ENCODE assay signal across 1 cellular context in the genomic region with DNA sequence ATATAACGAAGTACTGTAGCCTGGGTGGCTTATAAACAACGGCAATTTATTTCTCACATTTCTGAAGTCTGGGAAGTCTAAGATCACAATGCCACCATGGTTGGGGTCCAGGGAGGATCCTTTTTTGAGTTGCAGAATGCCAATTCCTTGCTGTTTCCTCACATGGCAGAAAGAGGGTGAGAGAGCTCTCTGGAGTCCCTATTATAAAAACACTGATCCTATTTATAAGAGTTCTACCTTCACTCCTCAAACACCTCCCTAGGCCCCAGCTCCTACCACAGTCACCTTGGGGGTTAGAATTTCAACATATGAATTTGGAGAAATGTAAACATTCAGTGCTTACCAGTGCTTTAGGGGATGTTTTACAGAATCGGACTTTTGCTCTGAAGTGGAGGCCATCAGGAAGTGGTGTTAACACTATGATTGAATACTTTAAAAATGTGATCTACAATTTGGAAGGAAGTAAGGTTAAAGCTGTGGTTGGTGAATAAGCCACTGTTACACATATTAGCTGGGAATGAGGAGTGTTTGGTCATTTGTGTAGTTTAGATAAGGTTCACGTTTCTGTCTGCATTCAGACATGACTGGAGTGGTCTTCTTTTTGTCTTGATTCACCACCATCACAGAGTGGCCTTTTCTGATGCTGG.
TF ChIP-seq lines count a peak whose summit lies in the region.

No MANE protein-coding gene starts in this region.

TF ChIP-seq in HepG2, 621 proteins besides CTCF, POLR2A, EP300 and RAD21 (continued from another document and continues in another):
- TF ChIP-seq, protein P1, sequence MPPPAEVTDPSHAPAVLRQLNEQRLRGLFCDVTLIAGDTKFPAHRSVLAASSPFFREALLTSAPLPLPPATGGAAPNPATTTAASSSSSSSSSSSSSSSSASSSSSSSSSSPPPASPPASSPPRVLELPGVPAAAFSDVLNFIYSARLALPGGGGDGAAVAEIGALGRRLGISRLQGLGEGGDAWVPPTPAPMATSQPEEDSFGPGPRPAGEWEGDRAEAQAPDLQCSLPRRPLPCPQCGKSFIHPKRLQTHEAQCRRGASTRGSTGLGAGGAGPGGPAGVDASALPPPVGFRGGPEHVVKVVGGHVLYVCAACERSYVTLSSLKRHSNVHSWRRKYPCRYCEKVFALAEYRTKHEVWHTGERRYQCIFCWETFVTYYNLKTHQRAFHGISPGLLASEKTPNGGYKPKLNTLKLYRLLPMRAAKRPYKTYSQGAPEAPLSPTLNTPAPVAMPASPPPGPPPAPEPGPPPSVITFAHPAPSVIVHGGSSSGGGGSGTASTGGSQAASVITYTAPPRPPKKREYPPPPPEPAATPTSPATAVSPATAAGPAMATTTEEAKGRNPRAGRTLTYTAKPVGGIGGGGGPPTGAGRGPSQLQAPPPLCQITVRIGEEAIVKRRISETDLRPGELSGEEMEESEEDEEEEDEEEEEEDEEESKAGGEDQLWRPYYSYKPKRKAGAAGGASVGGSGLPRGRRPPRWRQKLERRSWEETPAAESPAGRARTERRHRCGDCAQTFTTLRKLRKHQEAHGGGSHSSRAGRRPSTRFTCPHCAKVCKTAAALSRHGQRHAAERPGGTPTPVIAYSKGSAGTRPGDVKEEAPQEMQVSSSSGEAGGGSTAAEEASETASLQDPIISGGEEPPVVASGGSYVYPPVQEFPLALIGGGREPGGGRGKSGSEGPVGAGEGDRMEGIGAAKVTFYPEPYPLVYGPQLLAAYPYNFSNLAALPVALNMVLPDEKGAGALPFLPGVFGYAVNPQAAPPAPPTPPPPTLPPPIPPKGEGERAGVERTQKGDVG (CRISPR knock-in tag; IDR thresholded peaks at IDR 0.05; ENCODE audit: borderline replicate concordance) = no peak
- TF ChIP-seq ZFP37 (CRISPR knock-in tag; IDR thresholded peaks at IDR 0.05; ENCODE audit: borderline replicate concordance) = 0 out of 2 replicates have a peak, but pooled peaks have one; percentile 68
- peak; percentile 87; the same call in 1 of the 2 replicates for TF ChIP-seq ZNF557 (CRISPR knock-in tag; IDR thresholded peaks at IDR 0.05)
- 0 out of 2 replicates have a peak, but pooled peaks have one; percentile 34 for TF ChIP-seq NCOA1 (CRISPR knock-in tag; IDR thresholded peaks at IDR 0.05)
- no peak for TF ChIP-seq ZC3H4 (CRISPR knock-in tag; IDR thresholded peaks at IDR 0.05; ENCODE audit: borderline replicate concordance)
- peak; percentile 83; the same call in 1 of the 2 replicates for TF ChIP-seq HMG20B (CRISPR knock-in tag; conservative IDR thresholded peaks at IDR 0.05)
- peak; percentile 84; the same call in 1 of the 2 replicates for TF ChIP-seq RCOR2 (CRISPR knock-in tag; IDR thresholded peaks at IDR 0.05)
- TF ChIP-seq NRL (CRISPR knock-in tag; IDR thresholded peaks at IDR 0.05; ENCODE audit: borderline replicate concordance) = no peak
- TF ChIP-seq, protein P2, sequence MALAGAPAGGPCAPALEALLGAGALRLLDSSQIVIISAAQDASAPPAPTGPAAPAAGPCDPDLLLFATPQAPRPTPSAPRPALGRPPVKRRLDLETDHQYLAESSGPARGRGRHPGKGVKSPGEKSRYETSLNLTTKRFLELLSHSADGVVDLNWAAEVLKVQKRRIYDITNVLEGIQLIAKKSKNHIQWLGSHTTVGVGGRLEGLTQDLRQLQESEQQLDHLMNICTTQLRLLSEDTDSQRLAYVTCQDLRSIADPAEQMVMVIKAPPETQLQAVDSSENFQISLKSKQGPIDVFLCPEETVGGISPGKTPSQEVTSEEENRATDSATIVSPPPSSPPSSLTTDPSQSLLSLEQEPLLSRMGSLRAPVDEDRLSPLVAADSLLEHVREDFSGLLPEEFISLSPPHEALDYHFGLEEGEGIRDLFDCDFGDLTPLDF (CRISPR knock-in tag; IDR thresholded peaks at IDR 0.05) = 0 out of 2 replicates have a peak, but pooled peaks have one; percentile 37
- TF ChIP-seq ZNF430 (CRISPR knock-in tag; IDR thresholded peaks at IDR 0.05) = 0 out of 2 replicates have a peak, but pooled peaks have one; percentile 4
- TF ChIP-seq KMT2A (CRISPR knock-in tag; IDR thresholded peaks at IDR 0.05) = 0 out of 2 replicates have a peak, but pooled peaks have one; percentile 20
- TF ChIP-seq NKX3-1 (CRISPR knock-in tag; IDR thresholded peaks at IDR 0.05) = peak; percentile 94
- TF ChIP-seq, protein P3, sequence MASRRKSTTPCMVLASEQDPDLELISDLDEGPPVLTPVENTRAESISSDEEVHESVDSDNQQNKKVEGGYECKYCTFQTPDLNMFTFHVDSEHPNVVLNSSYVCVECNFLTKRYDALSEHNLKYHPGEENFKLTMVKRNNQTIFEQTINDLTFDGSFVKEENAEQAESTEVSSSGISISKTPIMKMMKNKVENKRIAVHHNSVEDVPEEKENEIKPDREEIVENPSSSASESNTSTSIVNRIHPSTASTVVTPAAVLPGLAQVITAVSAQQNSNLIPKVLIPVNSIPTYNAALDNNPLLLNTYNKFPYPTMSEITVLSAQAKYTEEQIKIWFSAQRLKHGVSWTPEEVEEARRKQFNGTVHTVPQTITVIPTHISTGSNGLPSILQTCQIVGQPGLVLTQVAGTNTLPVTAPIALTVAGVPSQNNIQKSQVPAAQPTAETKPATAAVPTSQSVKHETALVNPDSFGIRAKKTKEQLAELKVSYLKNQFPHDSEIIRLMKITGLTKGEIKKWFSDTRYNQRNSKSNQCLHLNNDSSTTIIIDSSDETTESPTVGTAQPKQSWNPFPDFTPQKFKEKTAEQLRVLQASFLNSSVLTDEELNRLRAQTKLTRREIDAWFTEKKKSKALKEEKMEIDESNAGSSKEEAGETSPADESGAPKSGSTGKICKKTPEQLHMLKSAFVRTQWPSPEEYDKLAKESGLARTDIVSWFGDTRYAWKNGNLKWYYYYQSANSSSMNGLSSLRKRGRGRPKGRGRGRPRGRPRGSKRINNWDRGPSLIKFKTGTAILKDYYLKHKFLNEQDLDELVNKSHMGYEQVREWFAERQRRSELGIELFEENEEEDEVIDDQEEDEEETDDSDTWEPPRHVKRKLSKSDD (CRISPR knock-in tag; IDR thresholded peaks at IDR 0.05; ENCODE audit: low read depth) = peak; percentile 34; the same call in 1 of the 2 replicates
- no peak for TF ChIP-seq ZNF446 (CRISPR knock-in tag; IDR thresholded peaks at IDR 0.05)
- TF ChIP-seq SOX5 (CRISPR knock-in tag; IDR thresholded peaks at IDR 0.05; ENCODE audit: borderline replicate concordance) = peak; percentile 80; the same call in 1 of the 2 replicates
- TF ChIP-seq MED13 (CRISPR knock-in tag; IDR thresholded peaks at IDR 0.05) = peak; percentile 80
- TF ChIP-seq TBP (CRISPR knock-in tag; IDR thresholded peaks at IDR 0.05) = 0 out of 2 replicates have a peak, but pooled peaks have one; percentile 52
- TF ChIP-seq ZNF253 (CRISPR knock-in tag; IDR thresholded peaks at IDR 0.05; ENCODE audit: borderline replicate concordance) = no peak
- peak; percentile 64; the same call in 1 of the 2 replicates for TF ChIP-seq SSRP1 (CRISPR knock-in tag; IDR thresholded peaks at IDR 0.05)
- TF ChIP-seq HDAC1 (CRISPR knock-in tag; IDR thresholded peaks at IDR 0.05) = 0 out of 2 replicates have a peak, but pooled peaks have one; percentile 38
- peak; percentile 30; the same call in 1 of the 2 replicates for TF ChIP-seq ZNF652 (CRISPR knock-in tag; IDR thresholded peaks at IDR 0.05; ENCODE audit: borderline replicate concordance, low read depth)
- TF ChIP-seq, protein P4, sequence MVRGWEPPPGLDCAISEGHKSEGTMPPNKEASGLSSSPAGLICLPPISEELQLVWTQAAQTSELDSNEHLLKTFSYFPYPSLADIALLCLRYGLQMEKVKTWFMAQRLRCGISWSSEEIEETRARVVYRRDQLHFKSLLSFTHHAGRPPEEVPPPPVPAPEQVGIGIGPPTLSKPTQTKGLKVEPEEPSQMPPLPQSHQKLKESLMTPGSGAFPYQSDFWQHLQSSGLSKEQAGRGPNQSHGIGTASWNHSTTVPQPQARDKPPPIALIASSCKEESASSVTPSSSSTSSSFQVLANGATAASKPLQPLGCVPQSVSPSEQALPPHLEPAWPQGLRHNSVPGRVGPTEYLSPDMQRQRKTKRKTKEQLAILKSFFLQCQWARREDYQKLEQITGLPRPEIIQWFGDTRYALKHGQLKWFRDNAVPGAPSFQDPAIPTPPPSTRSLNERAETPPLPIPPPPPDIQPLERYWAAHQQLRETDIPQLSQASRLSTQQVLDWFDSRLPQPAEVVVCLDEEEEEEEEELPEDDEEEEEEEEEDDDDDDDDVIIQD (CRISPR knock-in tag; IDR thresholded peaks at IDR 0.05; ENCODE audit: low read depth) = peak; percentile 87; the same call in 1 of the 2 replicates
- TF ChIP-seq TEAD3 (CRISPR knock-in tag; optimal IDR thresholded peaks at IDR 0.05; ENCODE audit: borderline replicate concordance) = peak; percentile 74
- TF ChIP-seq RXRB (CRISPR knock-in tag; IDR thresholded peaks at IDR 0.05; ENCODE audit: borderline replicate concordance) = peak; percentile 72; the same call in 1 of the 2 replicates
- TF ChIP-seq, protein P5, sequence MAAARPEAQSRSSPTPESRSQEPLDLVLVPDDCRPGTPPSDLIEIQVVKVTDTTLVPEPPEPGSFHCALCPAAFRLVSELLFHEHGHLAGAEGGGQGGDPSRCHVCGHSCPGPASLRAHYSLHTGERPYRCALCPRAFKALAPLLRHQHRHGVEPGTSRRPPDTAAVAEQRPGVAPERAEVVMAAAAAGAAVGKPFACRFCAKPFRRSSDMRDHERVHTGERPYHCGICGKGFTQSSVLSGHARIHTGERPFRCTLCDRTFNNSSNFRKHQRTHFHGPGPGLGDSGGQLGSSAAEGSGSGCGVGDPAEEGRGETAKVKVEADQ (CRISPR knock-in tag; IDR thresholded peaks at IDR 0.05; ENCODE audit: borderline replicate concordance) = no peak
- TF ChIP-seq ZBTB10 (CRISPR knock-in tag; IDR thresholded peaks at IDR 0.05; ENCODE audit: borderline replicate concordance) = peak; percentile 58; the same call in 1 of the 2 replicates
- TF ChIP-seq ELF1 (CRISPR knock-in tag; IDR thresholded peaks at IDR 0.05) = peak; percentile 67
- peak; percentile 72 for TF ChIP-seq DBP (CRISPR knock-in tag; IDR thresholded peaks at IDR 0.05; ENCODE audit: not compliant biosample characterization)
- TF ChIP-seq NCOR1 (IDR thresholded peaks at IDR 0.05; ENCODE audit: borderline replicate concordance, low read length) = 0 out of 2 replicates have a peak, but pooled peaks have one; percentile 28
- TF ChIP-seq SRF (IDR thresholded peaks at IDR 0.05; ENCODE audit: low read depth, low read length) = no peak
- TF ChIP-seq, protein P6, sequence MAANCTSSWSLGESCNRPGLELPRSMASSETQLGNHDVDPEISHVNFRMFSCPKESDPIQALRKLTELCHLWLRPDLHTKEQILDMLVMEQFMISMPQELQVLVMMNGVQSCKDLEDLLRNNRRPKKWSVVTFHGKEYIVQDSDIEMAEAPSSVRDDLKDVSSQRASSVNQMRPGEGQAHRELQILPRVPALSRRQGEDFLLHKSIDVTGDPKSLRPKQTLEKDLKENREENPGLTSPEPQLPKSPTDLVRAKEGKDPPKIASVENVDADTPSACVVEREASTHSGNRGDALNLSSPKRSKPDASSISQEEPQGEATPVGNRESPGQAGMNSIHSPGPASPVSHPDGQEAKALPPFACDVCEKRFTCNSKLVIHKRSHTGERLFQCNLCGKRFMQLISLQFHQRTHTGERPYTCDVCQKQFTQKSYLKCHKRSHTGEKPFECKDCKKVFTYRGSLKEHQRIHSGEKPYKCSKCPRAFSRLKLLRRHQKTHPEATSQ (CRISPR knock-in tag; IDR thresholded peaks at IDR 0.05; ENCODE audit: borderline replicate concordance) = peak; percentile 72; the same call in 1 of the 2 replicates
- no peak for TF ChIP-seq CREB1 (IDR thresholded peaks at IDR 0.05)
- TF ChIP-seq CREB1 (CRISPR knock-in tag; IDR thresholded peaks at IDR 0.05) = 0 out of 2 replicates have a peak, but pooled peaks have one; percentile 40
- peak; percentile 46; the same call in 1 of the 2 replicates for TF ChIP-seq PBX3 (CRISPR knock-in tag; IDR thresholded peaks at IDR 0.05; ENCODE audit: borderline replicate concordance)
